Comparison of ENCODE assay signal across 20 cellular contexts in the genomic region with DNA sequence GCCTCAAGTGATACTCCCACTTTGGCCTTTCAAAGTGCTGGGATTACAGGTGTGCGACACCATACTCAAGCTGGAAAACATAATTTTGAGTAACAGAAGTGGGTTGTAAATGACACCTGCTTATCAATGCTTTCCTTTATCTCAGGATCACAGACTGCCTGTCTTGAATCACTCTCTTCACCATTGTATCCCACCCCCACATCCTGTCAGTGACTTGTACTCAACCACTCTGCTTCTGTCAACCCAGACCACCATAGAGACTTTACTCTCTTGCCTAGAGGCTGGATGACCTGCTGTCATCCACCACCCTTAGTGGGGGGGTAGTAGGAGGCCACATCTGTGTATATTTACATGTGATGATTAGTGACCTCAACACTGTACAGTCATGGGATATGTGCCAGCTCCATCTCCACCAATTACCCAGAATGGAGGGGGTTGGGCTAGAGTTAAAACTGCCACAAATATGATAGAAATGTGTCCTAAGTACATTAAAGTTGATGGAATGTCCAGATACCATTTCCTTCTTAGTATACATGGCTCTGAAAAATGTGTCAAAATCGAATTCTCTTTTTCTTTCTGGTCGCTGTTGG.
DNase-seq lines count a peak whose midpoint lies in the region; ATAC-seq, FAIRE-seq and TF ChIP-seq lines count a peak whose summit lies in the region.
"Had no signal": no experiment of that assay in that cellular context is flagged by ENCODE, and none has a peak within 500 bp of the region (broad histone marks: within the 10 kb centered on the region; RNA-seq: fewer than 3 reads in every experiment).

No MANE protein-coding gene starts in this region.

- H3K9me3 ChIP-seq in esophagus muscularis mucosa: no peaks in the 10 kb centered on the region

- intact Hi-C loops in esophagus muscularis mucosa (cut with DNase I): loop anchor here (10.0 kb wide), 1 partner anchor 341 kb away; the partner anchor contains the start of gene GRIN2A

- H3K27ac ChIP-seq in esophagus muscularis mucosa (replicated peaks in 1 of 4): no peak overlapping the region

- DNase-seq in ELR (ENCODE audit: low read depth) (peak; percentile 61), esophagus muscularis mucosa (ENCODE audit: extremely low spot score) (peak; percentile 50), retinal pigment epithelial cell (ENCODE audit: low read depth) (peak; percentile 80), midbrain (lab: John Stamatoyannopoulos, UW) (no peak), RCC 7860 (ENCODE audit: low spot score) (no peak)
- DNase-seq in Jurkat, Clone E6-1 (ENCODE audit: low read depth, low spot score): peak; percentile 60
- no peak for DNase-seq in activated CD4-positive, alpha-beta T cell treated with anti-CD3 and anti-CD28 coated beads for 4 hours
- DNase-seq: CD4-positive, alpha-beta T cell; DND-41; Karpas-422; NCI-H1105 treated with DMSO at 0.1 percent for 48 hours; NCI-H187; NCI-H446 treated with DMSO at 0.1 percent for 48 hours; NCI-H82; SHP77 had no signal

- H3K4me1 ChIP-seq in esophagus muscularis mucosa: no peaks in the 10 kb centered on the region

- no peak for FAIRE-seq in RCC 7860 (lab: Jason Lieb, UNC)
- FAIRE-seq: HepG2 had no signal

- no peak for TF ChIP-seq EP300 in esophagus muscularis mucosa (IDR thresholded peaks at IDR 0.05)

- TF ChIP-seq CTCF in esophagus muscularis mucosa (IDR thresholded peaks at IDR 0.05) (no peak), retinal pigment epithelial cell (conservative IDR thresholded peaks at IDR 0.05; ENCODE audit: low read depth, low read length) (no peak)

- no peak overlapping the region for H3K4me3 ChIP-seq in Jurkat, Clone E6-1 (ENCODE audit: low read length)
- no peak overlapping the region for H3K4me3 ChIP-seq in esophagus muscularis mucosa
- no peak overlapping the region for H3K4me3 ChIP-seq in retinal pigment epithelial cell (ENCODE audit: low read length)
- H3K4me3 ChIP-seq: GM23338 had no signal

- no peaks in the 10 kb centered on the region for H3K27me3 ChIP-seq in esophagus muscularis mucosa

- ATAC-seq in GM21423 (IDR thresholded peaks at IDR 0.05; ENCODE audit: unreplicated experiment): no peak
- ATAC-seq: GM23338, HepG2, Panc1, SK-N-SH treated with all-trans-retinoic acid at 6 μM for 48 hours had no signal

- no peak for TF ChIP-seq POLR2A in esophagus muscularis mucosa (IDR thresholded peaks at IDR 0.05; ENCODE audit: low read depth)

- H3K36me3 ChIP-seq in esophagus muscularis mucosa: peaks cover 0 to 4% (median 0%) of the 10 kb centered on the region in 4 donors

- 87% methylated on average over 3 of the region's 3 CpGs for WGBS in esophagus muscularis mucosa

Comparison
In these comparisons a context has a peak if more than half of its experiments do, and no peak if none do; other contexts are left out.
1. DNase-seq: peak in ELR (single experiment), Jurkat, Clone E6-1 (single experiment), esophagus muscularis mucosa (single experiment) and retinal pigment epithelial cell (single experiment); none in midbrain (single experiment), activated CD4-positive, alpha-beta T cell treated with anti-CD3 and anti-CD28 coated beads for 4 hours (0 of 2) and RCC 7860 (single experiment).